24 cellular contexts compared by ENCODE assay signal in genomic region chr1:93537404-93537803, GRCh38.
"Had no signal": no experiment of that assay in that cellular context is flagged by ENCODE, and none has a peak within 500 bp of the region (broad histone marks: within the 10 kb centered on the region; RNA-seq: fewer than 3 reads in every experiment).

No MANE protein-coding gene starts in this region.

- H3K4me3 Mint-ChIP-seq: dendritic cell treated with granulocyte-macrophage colony-stimulating factor and Interleukin-4, amounts not matched to agents 40 ng/mL and 50 ng/mL, for 4 days; effector memory CD8-positive, alpha-beta T cell; nephron had no signal

- H3K36me3 ChIP-seq: sigmoid colon, suprapubic skin, thyroid gland had no signal

- H3K79me2 ChIP-seq: parathyroid adenoma had no signal

- H3K27ac Mint-ChIP-seq: dendritic cell treated with granulocyte-macrophage colony-stimulating factor and Interleukin-4, amounts not matched to agents 40 ng/mL and 50 ng/mL, for 4 days; effector memory CD8-positive, alpha-beta T cell had no signal

- H2AFZ ChIP-seq: hepatocyte, parathyroid adenoma had no signal

- ATAC-seq: effector memory CD8-positive, alpha-beta T cell; left cardiac atrium; left ventricle myocardium superior; psoas muscle had no signal

- H3K9ac ChIP-seq: parathyroid adenoma had no signal

- H3K27me3 Mint-ChIP-seq: dendritic cell treated with granulocyte-macrophage colony-stimulating factor and Interleukin-4, amounts not matched to agents 40 ng/mL and 50 ng/mL, for 4 days had no signal

- H3K27ac ChIP-seq: foreskin keratinocyte, hepatocyte, parathyroid adenoma, psoas muscle, sigmoid colon, skin epidermis, suprapubic skin, thyroid gland, upper lobe of left lung, vagina had no signal

- H3K27me3 ChIP-seq: foreskin keratinocyte, hepatocyte, sigmoid colon, suprapubic skin, thyroid gland, upper lobe of left lung, vagina had no signal

- DNase-seq: effector memory CD8-positive, alpha-beta T cell; head of caudate nucleus; kidney; left cardiac atrium; left ventricle myocardium superior; mesenchymal stem cell; midbrain; occipital lobe; psoas muscle; sigmoid colon; stimulated activated CD4-positive, alpha-beta T cell treated with anti-CD3 and anti-CD28 coated beads, Interleukin-12 subunit alpha, Interleukin-12 subunit beta, amount 100 ng/mL, for 4 hours; stimulated activated CD4-positive, alpha-beta T cell treated with anti-CD3 and anti-CD28 coated beads, Interleukin-2, amount 100 ng/mL, for 48 hours; stimulated activated naive CD8-positive, alpha-beta T cell treated with anti-CD3 and anti-CD28 coated beads, Interleukin-15, Interleukin-2, amounts not matched to agents 100 U/mL and 50 U/mL, for 24 hours; thyroid gland; upper lobe of left lung had no signal

- H3K4me2 ChIP-seq: hepatocyte had no signal

- H3K9me3 ChIP-seq: psoas muscle, sigmoid colon, suprapubic skin, thyroid gland, upper lobe of left lung, vagina had no signal

- H3K4me3 ChIP-seq: hepatocyte, lung, psoas muscle, sigmoid colon, skin epidermis, suprapubic skin, thyroid gland, upper lobe of left lung, vagina had no signal

- H3K4me1 ChIP-seq: foreskin keratinocyte, parathyroid adenoma, psoas muscle, sigmoid colon, suprapubic skin, thyroid gland, upper lobe of left lung, vagina had no signal

- H3K9me3 Mint-ChIP-seq: dendritic cell treated with granulocyte-macrophage colony-stimulating factor and Interleukin-4, amounts not matched to agents 40 ng/mL and 50 ng/mL, for 4 days; effector memory CD8-positive, alpha-beta T cell; nephron had no signal
